Comparison of ENCODE assay signal across 14 cellular contexts in genomic region chr20:25044660-25045342, GRCh38. TPM values are rescaled to one million over a fixed set of nuclear protein-coding genes. Genes with fewer than 3 reads are reported as not detected.
DNase-seq lines count a peak whose midpoint lies in the region; ATAC-seq and TF ChIP-seq lines count a peak whose summit lies in the region.
"Had no signal": no experiment of that assay in that cellular context is flagged by ENCODE, and none has a peak within 500 bp of the region (broad histone marks: within the 10 kb centered on the region; RNA-seq: fewer than 3 reads in every experiment).

No MANE protein-coding gene starts in this region.

- CTCF ChIA-PET in WTC11 (lab: Charles Lee): interaction anchor here (0.5 to 1.2 kb wide), 2 partner anchors 11 to 158 kb away, joined by 3 to 4 read pairs; no protein-coding TSS in a partner anchor
- CTCF ChIA-PET in activated CD4-positive, alpha-beta T cell treated with anti-CD3 and anti-CD28 coated beads for 36 hours (lab: Charles Lee): no interaction called here

- no peaks in the 10 kb centered on the region for H3K4me1 Mint-ChIP-seq in WTC11
- H3K4me1 Mint-ChIP-seq in activated CD4-positive, alpha-beta T cell treated with anti-CD3 and anti-CD28 coated beads for 36 hours: peaks cover 25% of the 10 kb centered on the region

- DNase-seq in Peyer's patch (peak in 2 of 3 donors; percentile 48 to 59), coronary artery (ENCODE audit: low spot score) (peak; percentile 75), right lobe of liver (peak in 2 of 3 donors; percentile 66 to 75), stomach (no peak), WTC11 (ENCODE audit: low spot score) (no peak), H7 (no peak)
- DNase-seq in activated CD4-positive, alpha-beta T cell treated with anti-CD3 and anti-CD28 coated beads for 36 hours: no peak
- DNase-seq: activated CD4-positive, alpha-beta memory T cell treated with anti-CD3 and anti-CD28 coated beads for 36 hours; IMR-90; NCI-H1436; RPMI8226 had no signal

- ATAC-seq in right lobe of liver (peak in 1 of 4 donors; percentile 11), WTC11 (no peak), GM21737 (IDR thresholded peaks at IDR 0.05; ENCODE audit: unreplicated experiment) (no peak)
- no peak for ATAC-seq in activated CD4-positive, alpha-beta T cell treated with anti-CD3 and anti-CD28 coated beads for 36 hours

- no peaks in the 10 kb centered on the region for H3K9me3 Mint-ChIP-seq in WTC11
- no peaks in the 10 kb centered on the region for H3K9me3 Mint-ChIP-seq in activated CD4-positive, alpha-beta T cell treated with anti-CD3 and anti-CD28 coated beads for 36 hours (ENCODE audit: low read depth)
- H3K9me3 Mint-ChIP-seq: activated CD4-positive, alpha-beta memory T cell treated with anti-CD3 and anti-CD28 coated beads for 36 hours had no signal

- no peak for TF ChIP-seq CTCF in Peyer's patch (IDR thresholded peaks at IDR 0.05)
- no peak for TF ChIP-seq CTCF in coronary artery (IDR thresholded peaks at IDR 0.05)
- TF ChIP-seq CTCF in right lobe of liver (IDR thresholded peaks at IDR 0.05): no peak
- no peak for TF ChIP-seq CTCF in stomach (IDR thresholded peaks at IDR 0.05)
- no peak for TF ChIP-seq CTCF in WTC11 (IDR thresholded peaks at IDR 0.05)

- no peaks in the 10 kb centered on the region for H3K27me3 Mint-ChIP-seq in WTC11 (ENCODE audit: low read depth)
- no peaks in the 10 kb centered on the region for H3K27me3 Mint-ChIP-seq in activated CD4-positive, alpha-beta T cell treated with anti-CD3 and anti-CD28 coated beads for 36 hours
- H3K27me3 Mint-ChIP-seq: activated CD4-positive, alpha-beta memory T cell treated with anti-CD3 and anti-CD28 coated beads for 36 hours; activated naive CD8-positive, alpha-beta T cell had no signal

- no peak overlapping the region for H3K27ac Mint-ChIP-seq in WTC11
- H3K27ac Mint-ChIP-seq in activated CD4-positive, alpha-beta T cell treated with anti-CD3 and anti-CD28 coated beads for 36 hours: no peak overlapping the region

- H3K4me1 ChIP-seq in Peyer's patch: peaks cover 18 to 88% (median 28%) of the 10 kb centered on the region in 4 donors
- H3K4me1 ChIP-seq in right lobe of liver: peaks cover 0 to 85% (median 35%) of the 10 kb centered on the region in 4 donors
- H3K4me1 ChIP-seq in stomach: peaks cover 83 to 100% (median 96%) of the 10 kb centered on the region in 4 donors

- POLR2A ChIA-PET in WTC11 (lab: Charles Lee): interaction anchor here (0.6 kb wide), 1 partner anchor 677 kb away, joined by 3 read pairs; no protein-coding TSS in a partner anchor
- POLR2A ChIA-PET in activated CD4-positive, alpha-beta T cell treated with anti-CD3 and anti-CD28 coated beads for 36 hours (lab: Charles Lee): interaction anchor here (0.5 to 0.6 kb wide), 2 partner anchors 41 to 190 kb away, joined by 3 to 4 read pairs; no protein-coding TSS in a partner anchor

- peak overlapping the region; percentile 3 to 87 (median 34) for H3K27ac ChIP-seq in Peyer's patch
- peak overlapping the region; percentile 58 to 94 for H3K27ac ChIP-seq in coronary artery
- peak overlapping the region in 1 of 3 donors; percentile 50 for H3K27ac ChIP-seq in right lobe of liver
- peak overlapping the region in 3 of 5 donors; percentile 16 to 86 (median 81) for H3K27ac ChIP-seq in stomach

- no peak overlapping the region for H3K4me3 Mint-ChIP-seq in WTC11
- no peak overlapping the region for H3K4me3 Mint-ChIP-seq in activated CD4-positive, alpha-beta T cell treated with anti-CD3 and anti-CD28 coated beads for 36 hours
- H3K4me3 Mint-ChIP-seq: activated CD4-positive, alpha-beta memory T cell treated with anti-CD3 and anti-CD28 coated beads for 36 hours; activated naive CD8-positive, alpha-beta T cell had no signal

- TF ChIP-seq POLR2A in Peyer's patch (IDR thresholded peaks at IDR 0.05) (no peak), right lobe of liver (IDR thresholded peaks at IDR 0.05) (no peak), stomach (IDR thresholded peaks at IDR 0.05) (no peak)

- intact Hi-C loops in right lobe of liver (cut with DNase I): loop anchor here (5.0 kb wide), 2 partner anchors 38 to 52 kb away; partner anchors contain the start of gene APMAP (in 1 of the 2)
- intact Hi-C loops in stomach (cut with DNase I; ENCODE audit: low total_unique reads): loop anchor here (5.0 kb wide), 1 partner anchor 38 kb away; no protein-coding TSS in a partner anchor
- intact Hi-C loops in activated CD4-positive, alpha-beta T cell treated with anti-CD3 and anti-CD28 coated beads for 36 hours (cut with DNase I, micrococcal nuclease): no loop called here

- WGBS in right lobe of liver (ENCODE audit: insufficient coverage, low coverage, low lambda C conversion rate, missing lambda C conversion rate): 13% methylated on average over 5 of the region's 14 CpGs
- WGBS in stomach, 5 donors: 70 to 85% (median 74%) methylated on average over 12 to 14 of the region's 14 CpGs

- H3K27me3 ChIP-seq in Peyer's patch (no peaks in the 10 kb centered on the region), right lobe of liver (no peaks in the 10 kb centered on the region), stomach (no peaks in the 10 kb centered on the region), H7 (ENCODE audit: control insufficient read depth, insufficient read depth, low read length) (peaks cover 3% of the 10 kb centered on the region; the same call in 1 of the 2 replicates)

- TF ChIP-seq EP300 in stomach (IDR thresholded peaks at IDR 0.05): no peak

- H3K9me3 ChIP-seq in Peyer's patch: no peaks in the 10 kb centered on the region
- H3K9me3 ChIP-seq in right lobe of liver: no peaks in the 10 kb centered on the region
- no peaks in the 10 kb centered on the region for H3K9me3 ChIP-seq in stomach

- H3K4me3 ChIP-seq in Peyer's patch (no peak overlapping the region), coronary artery (peak overlapping the region; percentile 24), right lobe of liver (no peak overlapping the region), stomach (no peak overlapping the region), H7 (ENCODE audit: insufficient read depth, low read depth, low read length) (no peak overlapping the region)

- no peaks in the 10 kb centered on the region for H3K36me3 Mint-ChIP-seq in WTC11
- H3K36me3 Mint-ChIP-seq in activated CD4-positive, alpha-beta T cell treated with anti-CD3 and anti-CD28 coated beads for 36 hours (ENCODE audit: low read depth): peaks cover 2% of the 10 kb centered on the region
- H3K36me3 Mint-ChIP-seq: activated naive CD8-positive, alpha-beta T cell had no signal

- peaks cover 0 to 27% (median 0%) of the 10 kb centered on the region in 3 donors for H3K36me3 ChIP-seq in Peyer's patch
- no peaks in the 10 kb centered on the region for H3K36me3 ChIP-seq in right lobe of liver
- H3K36me3 ChIP-seq in stomach: peaks cover 16 to 35% (median 29%) of the 10 kb centered on the region in 4 donors
- H3K36me3 ChIP-seq in H7 (replicated peaks; ENCODE audit: control insufficient read depth, insufficient read depth, low read length): no peaks in the 10 kb centered on the region

TF ChIP-seq in WTC11, 78 proteins besides CTCF, POLR2A, EP300 and RAD21:
- TF ChIP-seq, protein P1, sequence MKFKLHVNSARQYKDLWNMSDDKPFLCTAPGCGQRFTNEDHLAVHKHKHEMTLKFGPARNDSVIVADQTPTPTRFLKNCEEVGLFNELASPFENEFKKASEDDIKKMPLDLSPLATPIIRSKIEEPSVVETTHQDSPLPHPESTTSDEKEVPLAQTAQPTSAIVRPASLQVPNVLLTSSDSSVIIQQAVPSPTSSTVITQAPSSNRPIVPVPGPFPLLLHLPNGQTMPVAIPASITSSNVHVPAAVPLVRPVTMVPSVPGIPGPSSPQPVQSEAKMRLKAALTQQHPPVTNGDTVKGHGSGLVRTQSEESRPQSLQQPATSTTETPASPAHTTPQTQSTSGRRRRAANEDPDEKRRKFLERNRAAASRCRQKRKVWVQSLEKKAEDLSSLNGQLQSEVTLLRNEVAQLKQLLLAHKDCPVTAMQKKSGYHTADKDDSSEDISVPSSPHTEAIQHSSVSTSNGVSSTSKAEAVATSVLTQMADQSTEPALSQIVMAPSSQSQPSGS (CRISPR knock-in tag; IDR thresholded peaks at IDR 0.05; ENCODE audit: borderline replicate concordance, low read depth): no peak
- no peak for TF ChIP-seq JUN (CRISPR knock-in tag; IDR thresholded peaks at IDR 0.05)
- TF ChIP-seq, protein P2, sequence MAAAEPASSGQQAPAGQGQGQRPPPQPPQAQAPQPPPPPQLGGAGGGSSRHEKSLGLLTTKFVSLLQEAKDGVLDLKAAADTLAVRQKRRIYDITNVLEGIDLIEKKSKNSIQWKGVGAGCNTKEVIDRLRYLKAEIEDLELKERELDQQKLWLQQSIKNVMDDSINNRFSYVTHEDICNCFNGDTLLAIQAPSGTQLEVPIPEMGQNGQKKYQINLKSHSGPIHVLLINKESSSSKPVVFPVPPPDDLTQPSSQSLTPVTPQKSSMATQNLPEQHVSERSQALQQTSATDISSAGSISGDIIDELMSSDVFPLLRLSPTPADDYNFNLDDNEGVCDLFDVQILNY (CRISPR knock-in tag; IDR thresholded peaks at IDR 0.05): no peak

RNA-seq across cellular contexts. Expression of gene ACSS1, which starts 13.1 kb away (rescaled TPM):
- total RNA-seq in Peyer's patch (100 to 1,000 TPM in 3 of 4 donors, 10 to 100 TPM in 1; 49.5 to 160 (median 134) TPM), right lobe of liver (1 to 10 TPM; 3.5 to 9.1 (median 6.3) TPM), stomach (100 to 1,000 TPM in 1 of 5 donors, 10 to 100 TPM in 3, 1 to 10 TPM in 1; 7.0 to 135 (median 35.6) TPM), WTC11 (2021) (1.5 to 2.7 TPM (median 2.4 TPM) in 3 replicates)
- 10 to 100 TPM; 35.3 to 37.7 (median 35.9) TPM for polyA plus RNA-seq in stomach
- 10 to 100 TPM in 1 of 2 experiments, 1 to 10 TPM in 1; 8.5 to 10.7 TPM for total RNA-seq in activated CD4-positive, alpha-beta T cell treated with anti-CD3 and anti-CD28 coated beads for 36 hours
- not detected in 2 replicates for total RNA-seq in H7 (2014; rRNA removed; shearing (Covaris generic))

RNA-seq across cellular contexts. Expression of gene VSX1, which starts 37.1 kb away (rescaled TPM):
- total RNA-seq in Peyer's patch (not detected), right lobe of liver (under 1 TPM in 2 of 6 experiments, not detected in 4; 0.25 to 0.73 TPM), stomach (not detected), WTC11 (2021) (0.23 TPM in 1 of 3 replicates, not detected in the others)
- under 1 TPM in 1 of 3 donors, not detected in 2; 0.05 TPM for polyA plus RNA-seq in stomach
- total RNA-seq in activated CD4-positive, alpha-beta T cell treated with anti-CD3 and anti-CD28 coated beads for 36 hours: not detected
- not detected in 2 replicates for total RNA-seq in H7 (2014; rRNA removed; shearing (Covaris generic))
- total RNA-seq: activated CD4-positive, alpha-beta memory T cell treated with anti-CD3 and anti-CD28 coated beads for 36 hours; IMR-90; T-helper 2 cell treated with Interferon-gamma antibody and Interleukin-4, amounts not matched to agents 100 ng/mL and 5 ng/mL, for 36 hours had no signal
- polyA plus RNA-seq: IMR-90 had no signal

RNA-seq across cellular contexts. Expression of gene APMAP, which starts 52.2 kb away (rescaled TPM):
- 10 to 100 TPM; 19.0 to 40.9 (median 31.6) TPM for total RNA-seq in Peyer's patch
- 100 to 1,000 TPM; 130 to 210 (median 140) TPM for total RNA-seq in right lobe of liver
- 10 to 100 TPM; 12.3 to 55.6 (median 39.3) TPM for total RNA-seq in stomach
- polyA plus RNA-seq in stomach: 10 to 100 TPM; 14.4 to 29.5 (median 24.8) TPM
- total RNA-seq in WTC11 (2021): 55.3 to 64.4 TPM (median 62.1 TPM) in 3 replicates
- 10 to 100 TPM; 26.8 to 34.0 TPM for total RNA-seq in activated CD4-positive, alpha-beta T cell treated with anti-CD3 and anti-CD28 coated beads for 36 hours
- 63.5 and 69.0 TPM in 2 replicates for total RNA-seq in H7 (2014; rRNA removed; shearing (Covaris generic))

Comparison
In these comparisons a context has a peak if more than half of its experiments do, and no peak if none do; other contexts are left out.
1. DNase-seq: peak in Peyer's patch (2 of 3), coronary artery (single experiment) and right lobe of liver (2 of 3); none in stomach (single experiment), WTC11 (single experiment), activated CD4-positive, alpha-beta T cell treated with anti-CD3 and anti-CD28 coated beads for 36 hours (single experiment) and H7 (single experiment).
2. intact Hi-C loops: an anchor here in right lobe of liver (5.0 kb wide) and stomach (5.0 kb wide); none called in activated CD4-positive, alpha-beta T cell treated with anti-CD3 and anti-CD28 coated beads for 36 hours.